Comparison of ENCODE assay signal across 19 cellular contexts in genomic region chr4:36990108-36990872, GRCh38.
A peak's percentile ranks its signal among the peaks of the same experiment; 100 is the strongest.
DNase-seq lines count a peak whose midpoint lies in the region; ATAC-seq and TF ChIP-seq lines count a peak whose summit lies in the region.
"Had no signal": no experiment of that assay in that cellular context is flagged by ENCODE, and none has a peak within 500 bp of the region (broad histone marks: within the 10 kb centered on the region; RNA-seq: fewer than 3 reads in every experiment).

No MANE protein-coding gene starts in this region.

- DNase-seq in GM12865 (ENCODE audit: low read depth), result peak; percentile 70
- no peak for DNase-seq in tibial nerve (ENCODE audit: low spot score in 2 of 2)
- DNase-seq in NCI-H2029 (lab: John Stamatoyannopoulos, UW), result no peak
- DNase-seq in amniotic stem cell (lab: John Stamatoyannopoulos, UW), result no peak
- no peak for DNase-seq in AG08395 (ENCODE audit: low spot score)
- DNase-seq: activated CD4-positive, alpha-beta T cell treated with anti-CD3 and anti-CD28 coated beads, Interleukin-2, amount 10 ng/mL, durations not matched to agents 24 days and 14 days; activated T-cell treated with anti-CD3 and anti-CD28 coated beads, Interleukin-2, amount 50 U/mL, for 48 hours; aorta; COR-L47; dermis blood vessel endothelial cell; hypothalamus; NCI-H1694; NCI-H82; stimulated activated CD8-positive, alpha-beta memory T cell treated with anti-CD3 and anti-CD28 coated beads, Interleukin-4, amount 100 ng/mL, for 48 hours; transverse colon had no signal

- H3K9me3 ChIP-seq in tibial nerve, result no peaks in the 10 kb centered on the region
- H3K9me3 ChIP-seq: transverse colon had no signal

- H3K27ac ChIP-seq in tibial nerve, result no peak overlapping the region
- H3K27ac ChIP-seq: transverse colon had no signal

- H3K27me3 ChIP-seq in tibial nerve, result no peaks in the 10 kb centered on the region
- H3K27me3 ChIP-seq: transverse colon had no signal

- TF ChIP-seq CTCF in GM12865 (IDR thresholded peaks at IDR 0.05; ENCODE audit: insufficient read depth, low read depth, low read length, missing control alignments), result no peak
- no peak for TF ChIP-seq CTCF in tibial nerve (IDR thresholded peaks at IDR 0.05)

- H3K4me3 ChIP-seq in GM12865 (ENCODE audit: low read depth, low read length), result no peak overlapping the region; the same call in 1 of the 2 replicates
- H3K4me3 ChIP-seq in tibial nerve, result no peak overlapping the region
- H3K4me3 ChIP-seq: transverse colon had no signal

- H3K36me3 ChIP-seq in tibial nerve, result no peaks in the 10 kb centered on the region
- H3K36me3 ChIP-seq: transverse colon had no signal

- no peak for TF ChIP-seq EP300 in tibial nerve (IDR thresholded peaks at IDR 0.05)

- WGBS in tibial nerve, 2 donors, result 69 to 79% methylated on average over 3 of the region's 3 CpGs

- no peak for TF ChIP-seq POLR2A in tibial nerve (IDR thresholded peaks at IDR 0.05)

- H3K4me1 ChIP-seq in tibial nerve, result no peaks in the 10 kb centered on the region
- H3K4me1 ChIP-seq: transverse colon had no signal

- ATAC-seq in GM19043 (IDR thresholded peaks at IDR 0.05; ENCODE audit: low read depth, unreplicated experiment) (peak; percentile 82), HG02763 (IDR thresholded peaks at IDR 0.05; ENCODE audit: unreplicated experiment) (peak; percentile 75), HG03442 (IDR thresholded peaks at IDR 0.05; ENCODE audit: unreplicated experiment) (peak; percentile 90)
- ATAC-seq: left lobe of liver had no signal
